Comparison of ENCODE assay signal across 21 cellular contexts in the genomic region with DNA sequence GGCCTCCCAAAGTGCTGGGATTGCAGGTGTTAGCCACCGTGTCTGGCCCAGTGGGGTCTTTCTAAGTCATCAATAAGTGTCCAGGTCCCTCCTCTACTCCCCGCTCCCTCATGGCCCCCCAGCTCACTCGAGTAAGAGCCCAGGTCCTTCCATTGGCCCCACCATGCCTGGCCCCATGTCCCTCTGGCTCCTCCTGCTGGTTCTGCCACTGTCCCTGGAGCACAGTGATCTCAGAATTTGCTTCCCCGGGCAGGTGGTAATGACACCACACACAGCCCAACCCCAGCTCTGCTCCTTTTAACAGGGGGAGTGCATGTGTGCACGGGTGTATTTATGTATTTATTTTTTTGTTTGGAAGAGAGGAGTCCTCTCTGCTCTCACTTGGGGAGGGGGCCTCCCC. TPM values are rescaled to one million over a fixed set of nuclear protein-coding genes. Genes with fewer than 3 reads are reported as not detected.
DNase-seq lines count a peak whose midpoint lies in the region; ATAC-seq and TF ChIP-seq lines count a peak whose summit lies in the region.
"Had no signal": no experiment of that assay in that cellular context is flagged by ENCODE, and none has a peak within 500 bp of the region (broad histone marks: within the 10 kb centered on the region; RNA-seq: fewer than 3 reads in every experiment).

No MANE protein-coding gene starts in this region.

- no peaks in the 10 kb centered on the region for H3F3A ChIP-seq in DOHH2 (ENCODE audit: control insufficient read depth, insufficient read depth)

- peaks cover 24% of the 10 kb centered on the region for H3K4me1 Mint-ChIP-seq in WTC11
- H3K4me1 Mint-ChIP-seq: activated B cell treated with CpG ODN at 0.5 μM for 24 hours; activated CD8-positive, alpha-beta memory T cell treated with anti-CD3 and anti-CD28 coated beads, Interleukin-2, amount 10 ng/mL, durations not matched to agents 7 days and 5 days had no signal

- no peak overlapping the region for H3K23ac ChIP-seq in neuronal stem cell (ENCODE audit: low read depth, low read length, poor library complexity)

- no peaks in the 10 kb centered on the region for H3K9me3 ChIP-seq in DOHH2 (ENCODE audit: control insufficient read depth, insufficient read depth, low read length)
- H3K9me3 ChIP-seq in neuronal stem cell (replicated peaks in 1 of 2; ENCODE audit: control insufficient read depth in 2 of 2, insufficient read depth in 1 of 2, low read depth in 1 of 2, low read length in 2 of 2): no peaks in the 10 kb centered on the region
- H3K9me3 ChIP-seq: colonic mucosa, neutrophil, Peyer's patch had no signal

- CTCF ChIA-PET in WTC11 (lab: Charles Lee): interaction anchor here (0.7 to 3.7 kb wide), 17 partner anchors 8 to 179 kb away, joined by 3 to 20 read pairs (median 6); partner anchors contain the start of gene MGAT5B

- no peaks in the 10 kb centered on the region for H3K79me2 ChIP-seq in DOHH2 (ENCODE audit: control insufficient read depth, low read length)

- H3K27ac ChIP-seq in DOHH2 (ENCODE audit: low read depth, low read length) (no peak overlapping the region), neuronal stem cell (replicated peaks; ENCODE audit: low read length) (no peak overlapping the region)
- H3K27ac ChIP-seq: colonic mucosa, epithelial cell of prostate, neutrophil, Peyer's patch had no signal

- H3K4me2 ChIP-seq in DOHH2 (ENCODE audit: low read length): no peak overlapping the region
- no peak overlapping the region for H3K4me2 ChIP-seq in neuronal stem cell (ENCODE audit: insufficient read depth, low read length, poor library complexity, severe bottlenecking)

- H2BK12ac ChIP-seq in neuronal stem cell (ENCODE audit: low read length): no peak overlapping the region

- no peak overlapping the region for H2BK120ac ChIP-seq in neuronal stem cell (ENCODE audit: low read depth, low read length)

- no peaks in the 10 kb centered on the region for H4K20me1 ChIP-seq in DOHH2 (ENCODE audit: control insufficient read depth, insufficient read depth, low read depth, low read length)

- no peak overlapping the region for H3K4me3 ChIP-seq in DOHH2 (ENCODE audit: low read length)
- no peak overlapping the region for H3K4me3 ChIP-seq in LNCaP clone FGC (ENCODE audit: low read depth, low read length)
- no peak overlapping the region for H3K4me3 ChIP-seq in neuronal stem cell (ENCODE audit: low read length in 2 of 2)
- H3K4me3 ChIP-seq: colonic mucosa, Peyer's patch had no signal

- peaks cover 4% of the 10 kb centered on the region for H3K79me1 ChIP-seq in neuronal stem cell (ENCODE audit: low read depth, low read length)

- H3K4me1 ChIP-seq in DOHH2 (ENCODE audit: control insufficient read depth, low read length): no peaks in the 10 kb centered on the region
- peaks cover 5 to 7% of the 10 kb centered on the region in 2 donors for H3K4me1 ChIP-seq in neuronal stem cell (ENCODE audit: control insufficient read depth in 2 of 2, insufficient read depth in 1 of 2, low read depth in 1 of 2, low read length in 2 of 2)
- H3K4me1 ChIP-seq: colonic mucosa, Peyer's patch had no signal

- POLR2A ChIA-PET in WTC11 (lab: Charles Lee): no interaction called here

- WGBS in neuronal stem cell (ENCODE audit: extremely low coverage in 2 of 2, insufficient read length in 2 of 2, insufficient replicate concordance in 1 of 2), 2 donors: no CpG with 5 or more reads among the region's 5 CpGs

- no peak overlapping the region for H3K9ac ChIP-seq in neuronal stem cell (ENCODE audit: low read depth, low read length, poor library complexity)

- H3K14ac ChIP-seq in neuronal stem cell (ENCODE audit: low read length): peak overlapping the region; percentile 82

- ATAC-seq in WTC11 (0 out of 2 replicates have a peak, but pooled peaks have one; percentile 15), GM21381 (IDR thresholded peaks at IDR 0.05; ENCODE audit: unreplicated experiment) (no peak)
- ATAC-seq: activated CD8-positive, alpha-beta memory T cell treated with anti-CD3 and anti-CD28 coated beads, Interleukin-2, amount 10 ng/mL, durations not matched to agents 7 days and 5 days; CD8-positive, alpha-beta T cell; sciatic nerve had no signal

- no peak overlapping the region for H4K8ac ChIP-seq in neuronal stem cell (ENCODE audit: low read depth, low read length)

- no peaks in the 10 kb centered on the region for H3K9me3 Mint-ChIP-seq in WTC11
- H3K9me3 Mint-ChIP-seq: activated B cell treated with CpG ODN at 0.5 μM for 24 hours; CD8-positive, alpha-beta T cell had no signal

- H2BK5ac ChIP-seq in neuronal stem cell (ENCODE audit: low read length): no peak overlapping the region

- TF ChIP-seq CTCF in DOHH2 (IDR thresholded peaks at IDR 0.05; ENCODE audit: low read depth, low read length, poor library complexity, severe bottlenecking) (peak; percentile 13), LNCaP clone FGC (IDR thresholded peaks at IDR 0.05; ENCODE audit: control insufficient read depth, extremely low read depth, insufficient read depth) (0 out of 2 replicates have a peak, but pooled peaks have one; percentile 20), WTC11 (IDR thresholded peaks at IDR 0.05) (no peak)

- H2AFZ ChIP-seq in neuronal stem cell (ENCODE audit: low read length): no peak overlapping the region

- peak overlapping the region; percentile 4; the same call in 1 of the 2 replicates for H3K27ac Mint-ChIP-seq in WTC11
- H3K27ac Mint-ChIP-seq: activated B cell treated with CpG ODN at 0.5 μM for 24 hours; activated CD8-positive, alpha-beta memory T cell treated with anti-CD3 and anti-CD28 coated beads, Interleukin-2, amount 10 ng/mL, durations not matched to agents 7 days and 5 days; CD8-positive, alpha-beta T cell had no signal

- H3K4me3 Mint-ChIP-seq in WTC11: no peak overlapping the region
- H3K4me3 Mint-ChIP-seq: activated B cell treated with CpG ODN at 0.5 μM for 24 hours; activated CD8-positive, alpha-beta memory T cell treated with anti-CD3 and anti-CD28 coated beads, Interleukin-2, amount 10 ng/mL, durations not matched to agents 7 days and 5 days; CD8-positive, alpha-beta T cell had no signal

- no peak overlapping the region for H3K18ac ChIP-seq in neuronal stem cell (ENCODE audit: low read length)

- DNase-seq in LNCaP clone FGC (ENCODE audit: low read depth): no peak
- DNase-seq in WTC11 (ENCODE audit: low spot score): no peak
- no peak for DNase-seq in neuronal stem cell (ENCODE audit: low spot score)
- no peak for DNase-seq in anterior cingulate cortex (lab: John Stamatoyannopoulos, UW)
- DNase-seq in NCI-H187 (lab: John Stamatoyannopoulos, UW): no peak
- DNase-seq: activated B cell treated with CpG ODN at 0.5 μM for 24 hours; activated CD8-positive, alpha-beta memory T cell treated with anti-CD3 and anti-CD28 coated beads, Interleukin-2, amount 10 ng/mL, durations not matched to agents 7 days and 5 days; activated gamma-delta T cell treated with Interleukin-2 at 50 U/mL for 16 hours; CD8-positive, alpha-beta T cell; colonic mucosa; GOT3; head of caudate nucleus; KBM-7; NCI-H1436 treated with DMSO at 0.1 percent for 48 hours; NCI-H510A; Peyer's patch had no signal

- H3K27me3 ChIP-seq in DOHH2 (ENCODE audit: control insufficient read depth, low read length): no peaks in the 10 kb centered on the region
- no peaks in the 10 kb centered on the region for H3K27me3 ChIP-seq in neuronal stem cell (ENCODE audit: control insufficient read depth in 3 of 3, insufficient read depth in 3 of 3, low read depth in 1 of 3, low read length in 3 of 3)
- H3K27me3 ChIP-seq: colonic mucosa, neutrophil, Peyer's patch had no signal

- H3K36me3 Mint-ChIP-seq in WTC11: no peaks in the 10 kb centered on the region
- H3K36me3 Mint-ChIP-seq: activated CD8-positive, alpha-beta memory T cell treated with anti-CD3 and anti-CD28 coated beads, Interleukin-2, amount 10 ng/mL, durations not matched to agents 7 days and 5 days; CD8-positive, alpha-beta T cell had no signal

- H2AK5ac ChIP-seq in neuronal stem cell (ENCODE audit: low read depth, low read length): no peak overlapping the region

- H3K36me3 ChIP-seq in DOHH2 (ENCODE audit: control insufficient read depth, low read length): no peaks in the 10 kb centered on the region
- peaks cover 0 to 35% of the 10 kb centered on the region in 2 donors for H3K36me3 ChIP-seq in neuronal stem cell (replicated peaks in 1 of 2; ENCODE audit: control insufficient read depth in 2 of 2, insufficient read depth in 2 of 2, low read length in 2 of 2)
- H3K36me3 ChIP-seq: colonic mucosa, neutrophil, Peyer's patch had no signal

- no peaks in the 10 kb centered on the region for H3K27me3 Mint-ChIP-seq in WTC11 (ENCODE audit: low read depth)
- H3K27me3 Mint-ChIP-seq: activated CD8-positive, alpha-beta memory T cell treated with anti-CD3 and anti-CD28 coated beads, Interleukin-2, amount 10 ng/mL, durations not matched to agents 7 days and 5 days had no signal

- no peaks in the 10 kb centered on the region for H3K9me2 ChIP-seq in DOHH2 (replicated peaks; ENCODE audit: control insufficient read depth, low read length)

- H3K4ac ChIP-seq in neuronal stem cell (ENCODE audit: low read length): no peak overlapping the region

- no peak overlapping the region for H2BK15ac ChIP-seq in neuronal stem cell (ENCODE audit: low read length)

- no peak overlapping the region for H4K91ac ChIP-seq in neuronal stem cell (ENCODE audit: low read depth, low read length, poor library complexity)

TF ChIP-seq in WTC11, 78 proteins besides CTCF, POLR2A, EP300 and RAD21:
- TF ChIP-seq SP1 (CRISPR knock-in tag; conservative IDR thresholded peaks at IDR 0.05) (no peak), TEAD1 (CRISPR knock-in tag; IDR thresholded peaks at IDR 0.05) (no peak)

RNA-seq across cellular contexts. Expression of gene MGAT5B, which starts 19.6 kb away (rescaled TPM):
- 11.5 to 12.0 TPM (median 11.6 TPM) in 3 replicates for total RNA-seq in WTC11 (2021)
- polyA plus RNA-seq in neuronal stem cell (2013, experiment 1 of 2): 5.6 TPM
- polyA plus RNA-seq in neuronal stem cell (2013, experiment 2 of 2): 5.4 TPM
